In genomic region chr17:65583921-65584603, GRCh38 we compare ENCODE assay signal across 19 cellular contexts. TPM values are rescaled to one million over a fixed set of nuclear protein-coding genes. Genes with fewer than 3 reads are reported as not detected.
DNase-seq lines count a peak whose midpoint lies in the region; TF ChIP-seq lines count a peak whose summit lies in the region.
"Had no signal": no experiment of that assay in that cellular context is flagged by ENCODE, and none has a peak within 500 bp of the region (broad histone marks: within the 10 kb centered on the region; RNA-seq: fewer than 3 reads in every experiment).

No MANE protein-coding gene starts in this region.

- H3K4me1 Mint-ChIP-seq in neural progenitor cell = peaks cover 36% of the 10 kb centered on the region

- no peaks in the 10 kb centered on the region for H3K36me3 Mint-ChIP-seq in neural progenitor cell

- no peak overlapping the region for H3K4me3 ChIP-seq in BLaER1 treated with 17β-estradiol and CSF1 and Interleukin-3, amounts not matched to agents 10 nM and 100 nM
- no peak overlapping the region for H3K4me3 ChIP-seq in neural progenitor cell
- H3K4me3 ChIP-seq: breast epithelium, K562, mucosa of descending colon had no signal

- H3K9me3 Mint-ChIP-seq in neural progenitor cell = peaks cover 5% of the 10 kb centered on the region
- H3K9me3 Mint-ChIP-seq: activated CD4-positive, alpha-beta T cell treated with anti-CD3 and anti-CD28 coated beads, Interleukin-2, amount 10 ng/mL, durations not matched to agents 24 days and 14 days; HFFc6 had no signal

- no peak overlapping the region for H3K27ac ChIP-seq in BLaER1 treated with 17β-estradiol and CSF1 and Interleukin-3, amounts not matched to agents 10 nM and 100 nM
- H3K27ac ChIP-seq in caudate nucleus (ENCODE audit: low read depth, low read length) = no peak overlapping the region
- no peak overlapping the region for H3K27ac ChIP-seq in neural progenitor cell
- H3K27ac ChIP-seq: parathyroid adenoma had no signal

- H3K9ac ChIP-seq in BLaER1 treated with 17β-estradiol and CSF1 and Interleukin-3, amounts not matched to agents 10 nM and 100 nM = no peak overlapping the region
- H3K9ac ChIP-seq in neural progenitor cell = no peak overlapping the region
- H3K9ac ChIP-seq: parathyroid adenoma had no signal

- no peak overlapping the region for H2AFZ ChIP-seq in neural progenitor cell (replicated peaks)
- H2AFZ ChIP-seq: parathyroid adenoma had no signal

- H3K27me3 ChIP-seq in BLaER1 treated with 17β-estradiol and CSF1 and Interleukin-3, amounts not matched to agents 10 nM and 100 nM = no peaks in the 10 kb centered on the region
- H3K27me3 ChIP-seq in neural progenitor cell = no peaks in the 10 kb centered on the region
- H3K27me3 ChIP-seq: BE2C, breast epithelium had no signal

- peak overlapping the region; percentile 69 for H3K27ac Mint-ChIP-seq in neural progenitor cell
- H3K27ac Mint-ChIP-seq: activated CD4-positive, alpha-beta T cell treated with anti-CD3 and anti-CD28 coated beads, Interleukin-2, amount 10 ng/mL, durations not matched to agents 24 days and 14 days; HFFc6 had no signal

- peak overlapping the region in 6 of 11 experiments; percentile 45 to 69 (median 58); a peak in 9 of 22 replicates for H3K4me2 ChIP-seq in BLaER1 treated with 17β-estradiol and CSF1 and Interleukin-3, amounts not matched to agents 10 nM and 100 nM
- H3K4me2 ChIP-seq in neural progenitor cell = no peak overlapping the region

- no peak for TF ChIP-seq CTCF in neural progenitor cell (IDR thresholded peaks at IDR 0.05)

- no peaks in the 10 kb centered on the region for H3K36me3 ChIP-seq in BLaER1 treated with 17β-estradiol and CSF1 and Interleukin-3, amounts not matched to agents 10 nM and 100 nM
- no peaks in the 10 kb centered on the region for H3K36me3 ChIP-seq in neural progenitor cell
- H3K36me3 ChIP-seq: BE2C, breast epithelium had no signal

- peaks cover 0 to 10% (median 0%) of the 10 kb centered on the region in 11 experiments; a peak in 2 of 22 replicates for H3K9me3 ChIP-seq in BLaER1 treated with 17β-estradiol and CSF1 and Interleukin-3, amounts not matched to agents 10 nM and 100 nM (replicated peaks in 1 of 11)
- no peaks in the 10 kb centered on the region for H3K9me3 ChIP-seq in neural progenitor cell (ENCODE audit: low read depth)
- H3K9me3 ChIP-seq: BE2C, breast epithelium, mucosa of descending colon had no signal

- peaks cover 0 to 28% (median 18%) of the 10 kb centered on the region in 10 experiments; a peak in 16 of 20 replicates for H3K4me1 ChIP-seq in BLaER1 treated with 17β-estradiol and CSF1 and Interleukin-3, amounts not matched to agents 10 nM and 100 nM
- peaks cover 7% of the 10 kb centered on the region for H3K4me1 ChIP-seq in neural progenitor cell
- H3K4me1 ChIP-seq: BE2C, breast epithelium had no signal

- H3K4me3 Mint-ChIP-seq in neural progenitor cell = no peak overlapping the region
- H3K4me3 Mint-ChIP-seq: activated CD4-positive, alpha-beta T cell treated with anti-CD3 and anti-CD28 coated beads, Interleukin-2, amount 10 ng/mL, durations not matched to agents 24 days and 14 days; HFFc6 had no signal

- H3K27me3 Mint-ChIP-seq in neural progenitor cell (ENCODE audit: insufficient read depth, low read depth) = no peaks in the 10 kb centered on the region
- H3K27me3 Mint-ChIP-seq: activated CD4-positive, alpha-beta T cell treated with anti-CD3 and anti-CD28 coated beads, Interleukin-2, amount 10 ng/mL, durations not matched to agents 24 days and 14 days had no signal

- DNase-seq in NCI-H1092 treated with DMSO at 0.1 percent for 48 hours (lab: John Stamatoyannopoulos, UW) (peak; percentile 23), caudate nucleus (lab: John Stamatoyannopoulos, UW) (peak in 34 of 61 donors; percentile 3 to 72 (median 20)), neural progenitor cell (ENCODE audit: low spot score) (no peak), posterior vena cava (ENCODE audit: low spot score) (no peak), NCI-H2227 (lab: John Stamatoyannopoulos, UW; ENCODE audit: unreplicated experiment) (no peak)
- no peak for DNase-seq in stimulated activated CD4-positive, alpha-beta T cell treated with anti-CD3 and anti-CD28 coated beads, Interleukin-12 subunit alpha, Interleukin-12 subunit beta, amount 100 ng/mL, for 4 hours
- DNase-seq: activated CD4-positive, alpha-beta T cell treated with anti-CD3 and anti-CD28 coated beads, Interleukin-2, amount 10 ng/mL, durations not matched to agents 24 days and 14 days; BE2C; DMS79; effector CD4-positive, alpha-beta T cell; HFFc6; mucosa of descending colon; NCI-H1105; NCI-H2227 treated with DMSO at 0.1 percent for 48 hours; stimulated activated naive CD4-positive, alpha-beta T cell treated with Interleukin-2 at 50 U/mL for 16 hours had no signal

- no peaks in the 10 kb centered on the region for H4K20me1 ChIP-seq in BLaER1 treated with 17β-estradiol and CSF1 and Interleukin-3, amounts not matched to agents 10 nM and 100 nM
- no peaks in the 10 kb centered on the region for H4K20me1 ChIP-seq in neural progenitor cell (ENCODE audit: low read depth)

- no peaks in the 10 kb centered on the region for H3F3A ChIP-seq in neural progenitor cell (ENCODE audit: low read depth)

- no peaks in the 10 kb centered on the region for H3K79me2 ChIP-seq in neural progenitor cell (ENCODE audit: low read depth)
- H3K79me2 ChIP-seq: parathyroid adenoma had no signal

- intact Hi-C loops in posterior vena cava (cut with DNase I) = no loop called here

RNA-seq across cellular contexts. Expression of gene AXIN2, which starts 22.6 kb away (rescaled TPM):
- 21.8 and 22.0 TPM in 2 replicates for total RNA-seq in neural progenitor cell (ENCODE audit: low replicate concordance)
- 10 to 100 TPM; 21.2 to 23.5 TPM for total RNA-seq in posterior vena cava

Comparison
In these comparisons a context has a peak if more than half of its experiments do, and no peak if none do; other contexts are left out.
1. DNase-seq: peak in NCI-H1092 treated with DMSO at 0.1 percent for 48 hours (single experiment) and caudate nucleus (34 of 61); none in neural progenitor cell (single experiment), posterior vena cava (single experiment), NCI-H2227 (single experiment) and stimulated activated CD4-positive, alpha-beta T cell treated with anti-CD3 and anti-CD28 coated beads, Interleukin-12 subunit alpha, Interleukin-12 subunit beta, amount 100 ng/mL, for 4 hours (single experiment).